Comparison of ENCODE assay signal across 17 cellular contexts in genomic region chr17:71413935-71414334, GRCh38.
"Had no signal": no experiment of that assay in that cellular context is flagged by ENCODE, and none has a peak within 500 bp of the region (broad histone marks: within the 10 kb centered on the region; RNA-seq: fewer than 3 reads in every experiment).

No MANE protein-coding gene starts in this region.

- H2AFZ ChIP-seq: hepatocyte, parathyroid adenoma had no signal

- H3K9ac ChIP-seq: parathyroid adenoma had no signal

- DNase-seq: activated B cell treated with CpG ODN at 0.5 μM for 24 hours; activated CD4-positive, alpha-beta T cell treated with anti-CD3 and anti-CD28 coated beads for 48 hours; activated CD8-positive, alpha-beta memory T cell treated with anti-CD3 and anti-CD28 coated beads, Interleukin-2, amount 50 U/mL, for 4 hours; activated CD8-positive, alpha-beta T cell treated with anti-CD3 and anti-CD28 coated beads, Interleukin-2, amount 10 ng/mL, durations not matched to agents 7 days and 5 days; activated gamma-delta T cell treated with Interleukin-2 at 50 U/mL for 16 hours; activated T-cell treated with anti-CD3 and anti-CD28 coated beads, Interleukin-2, amount 50 U/mL, for 48 hours; amniotic stem cell; left ventricle myocardium superior; mesenchymal stem cell; naive thymus-derived CD8-positive, alpha-beta T cell; stimulated activated CD4-positive, alpha-beta T cell treated with anti-CD3 and anti-CD28 coated beads, Interleukin-12 subunit alpha, Interleukin-12 subunit beta, amount 100 ng/mL, for 4 hours; stimulated activated CD4-positive, alpha-beta T cell treated with anti-CD3 and anti-CD28 coated beads, Interleukin-2, amount 100 ng/mL, for 24 hours; stomach; testis; upper lobe of left lung had no signal

- ATAC-seq: activated CD8-positive, alpha-beta T cell treated with anti-CD3 and anti-CD28 coated beads, Interleukin-2, amount 10 ng/mL, durations not matched to agents 7 days and 5 days; left ventricle myocardium superior; naive thymus-derived CD8-positive, alpha-beta T cell had no signal

- H3K36me3 ChIP-seq: stomach, upper lobe of left lung had no signal

- H3K27me3 ChIP-seq: hepatocyte, stomach, testis, upper lobe of left lung had no signal

- H3K79me2 ChIP-seq: hepatocyte, parathyroid adenoma had no signal

- H3K4me3 ChIP-seq: hepatocyte, stomach, testis, upper lobe of left lung had no signal

- H3K4me1 ChIP-seq: parathyroid adenoma, stomach, testis, upper lobe of left lung had no signal

- H3K9me3 ChIP-seq: stomach, testis, upper lobe of left lung had no signal

- H3K4me2 ChIP-seq: hepatocyte had no signal

- H3K27ac ChIP-seq: hepatocyte, parathyroid adenoma, stomach, testis, upper lobe of left lung had no signal
